18 cellular contexts compared by ENCODE assay signal in the genomic region with DNA sequence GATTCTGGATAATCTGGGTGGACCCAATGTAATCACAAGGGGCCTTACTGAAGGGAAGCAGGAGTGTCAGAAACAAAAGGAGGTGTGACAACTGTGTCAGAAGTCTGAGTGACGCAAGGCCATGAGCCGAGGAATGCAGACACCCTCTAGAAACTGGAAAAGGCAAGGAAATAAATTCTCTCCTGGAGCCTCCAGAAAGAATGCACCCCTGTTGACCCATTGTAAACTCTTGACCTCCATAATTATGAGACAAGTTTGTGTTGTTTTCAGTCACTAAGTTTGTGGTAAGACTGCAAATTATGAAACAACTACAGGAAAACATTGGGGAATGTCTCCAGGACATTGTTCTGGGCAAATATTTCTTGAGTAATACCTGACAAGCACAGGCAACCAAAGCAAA. TPM values are rescaled to one million over a fixed set of nuclear protein-coding genes. Genes with fewer than 3 reads are reported as not detected.
DNase-seq lines count a peak whose midpoint lies in the region; ATAC-seq, FAIRE-seq and TF ChIP-seq lines count a peak whose summit lies in the region.
"Had no signal": no experiment of that assay in that cellular context is flagged by ENCODE, and none has a peak within 500 bp of the region (broad histone marks: within the 10 kb centered on the region; RNA-seq: fewer than 3 reads in every experiment).

No MANE protein-coding gene starts in this region.

- H4K20me1 ChIP-seq in endothelial cell of umbilical vein (replicated peaks; ENCODE audit: control insufficient read depth, extremely low read depth, insufficient read depth, low read length): no peaks in the 10 kb centered on the region

- TF ChIP-seq CTCF in BJ (IDR thresholded peaks at IDR 0.05; ENCODE audit: insufficient read depth, low read depth, low read length) (no peak), endothelial cell of umbilical vein (IDR thresholded peaks at IDR 0.05; ENCODE audit: extremely low read depth in 1 of 2, insufficient read depth in 1 of 2, low read depth in 1 of 2, low read length in 2 of 2) (no peak), lower lobe of right lung (IDR thresholded peaks at IDR 0.05) (no peak)

- H3K4me2 ChIP-seq in endothelial cell of umbilical vein (ENCODE audit: insufficient read depth, low read length): no peak overlapping the region
- H3K4me2 ChIP-seq: hepatocyte had no signal

- H3K27me3 ChIP-seq in BJ (ENCODE audit: control insufficient read depth, insufficient read depth, low read length): no peaks in the 10 kb centered on the region
- H3K27me3 ChIP-seq in endothelial cell of umbilical vein (ENCODE audit: control insufficient read depth in 2 of 2, insufficient read depth in 2 of 2, low read length in 2 of 2): no peaks in the 10 kb centered on the region
- no peaks in the 10 kb centered on the region for H3K27me3 ChIP-seq in lower lobe of right lung (ENCODE audit: low read depth)
- H3K27me3 ChIP-seq: hepatocyte, right atrium auricular region had no signal

- no peak overlapping the region for H3K9ac ChIP-seq in endothelial cell of umbilical vein (replicated peaks; ENCODE audit: extremely low read depth, insufficient read depth, low read length)

- CTCF ChIA-PET in BJ (lab: Yijun Ruan, JAX): no interaction called here
- CTCF ChIA-PET in endothelial cell of umbilical vein (lab: Charles Lee): no interaction called here

- H3K9me1 ChIP-seq in endothelial cell of umbilical vein (replicated peaks; ENCODE audit: control insufficient read depth, extremely low read depth, insufficient read depth, low read length): no peaks in the 10 kb centered on the region

- POLR2A ChIA-PET in BJ (lab: Charles Lee) (no interaction called here), endothelial cell of umbilical vein (lab: Charles Lee) (no interaction called here)

- DNase-seq in BJ (ENCODE audit: low read depth) (peak; percentile 9), NCI-H226 (peak; percentile 12), endothelial cell of umbilical vein (ENCODE audit: low read depth, low spot score) (no peak), lower lobe of right lung (peak; percentile 57), nucleus accumbens (lab: John Stamatoyannopoulos, UW) (no peak), NCI-H128 (lab: John Stamatoyannopoulos, UW; ENCODE audit: unreplicated experiment) (no peak)
- DNase-seq in stimulated activated naive CD8-positive, alpha-beta T cell treated with anti-CD3 and anti-CD28 coated beads, Interleukin-15, Interleukin-2, amounts not matched to agents 100 U/mL and 50 U/mL, for 24 hours: no peak
- DNase-seq: activated naive CD4-positive, alpha-beta T cell treated with anti-CD3 and anti-CD28 coated beads for 36 hours; central memory CD4-positive, alpha-beta T cell; NCI-H1930; stimulated activated CD4-positive, alpha-beta T cell treated with anti-CD3 and anti-CD28 coated beads, Interleukin-1b, Interleukin-23, amount 100 ng/mL, for 48 hours; T-cell had no signal

- TF ChIP-seq POLR2A in endothelial cell of umbilical vein (IDR thresholded peaks at IDR 0.05; ENCODE audit: low read depth, low read length): no peak

- ATAC-seq in lower lobe of right lung: peak; percentile 88 to 93
- no peak for ATAC-seq in GM18519 (IDR thresholded peaks at IDR 0.05; ENCODE audit: low FRiP score, unreplicated experiment)
- no peak for ATAC-seq in stimulated activated naive CD8-positive, alpha-beta T cell treated with anti-CD3 and anti-CD28 coated beads, Interleukin-15, Interleukin-2, amounts not matched to agents 100 U/mL and 50 U/mL, for 24 hours
- ATAC-seq: left lobe of liver, T-cell had no signal

- H3K9me3 ChIP-seq in endothelial cell of umbilical vein (replicated peaks; ENCODE audit: control insufficient read depth, insufficient read depth, low read length) (no peaks in the 10 kb centered on the region), lower lobe of right lung (no peaks in the 10 kb centered on the region)
- H3K9me3 ChIP-seq: right atrium auricular region, thoracic aorta had no signal

- no peak overlapping the region for H3K27ac ChIP-seq in endothelial cell of umbilical vein (ENCODE audit: insufficient read depth, low read depth, low read length)
- peak overlapping the region; percentile 7 for H3K27ac ChIP-seq in lower lobe of right lung
- H3K27ac ChIP-seq: hepatocyte, right atrium auricular region, thoracic aorta had no signal

- intact Hi-C loops in endothelial cell of umbilical vein (cut with micrococcal nuclease): no loop called here
- intact Hi-C loops in lower lobe of right lung (cut with DNase I): no loop called here

- no peaks in the 10 kb centered on the region for H3K4me1 ChIP-seq in endothelial cell of umbilical vein (ENCODE audit: control insufficient read depth, extremely low read depth, insufficient read depth, low read length)
- peaks cover 22% of the 10 kb centered on the region for H3K4me1 ChIP-seq in lower lobe of right lung

- peak; percentile 4 for FAIRE-seq in endothelial cell of umbilical vein (lab: Jason Lieb, UNC)
- FAIRE-seq: D721Med had no signal

- no peak overlapping the region for H3K4me3 ChIP-seq in BJ (ENCODE audit: low read depth, low read length)
- H3K4me3 ChIP-seq in endothelial cell of umbilical vein (replicated peaks in 1 of 3; ENCODE audit: insufficient read depth in 1 of 3, low read depth in 1 of 3, low read length in 3 of 3): no peak overlapping the region
- H3K4me3 ChIP-seq in lower lobe of right lung: no peak overlapping the region
- H3K4me3 ChIP-seq: hepatocyte, right atrium auricular region, thoracic aorta had no signal

- BruUV-seq in endothelial cell of umbilical vein (replicated peaks; lab: Mats Ljungman, UMichigan): no TSS peak

- no peaks in the 10 kb centered on the region for H3K79me2 ChIP-seq in endothelial cell of umbilical vein (ENCODE audit: control insufficient read depth, insufficient read depth, low read length)
- H3K79me2 ChIP-seq: hepatocyte had no signal

- dilution Hi-C loops in endothelial cell of umbilical vein (cut with MboI; ENCODE audit: extremely low pct_ligation_motif_present, low sequenced_read_pairs): no loop called here

- H3K36me3 ChIP-seq in BJ (ENCODE audit: control insufficient read depth, insufficient read depth, low read length): peaks cover 10% of the 10 kb centered on the region
- H3K36me3 ChIP-seq in endothelial cell of umbilical vein (ENCODE audit: control insufficient read depth in 2 of 2, extremely low read depth in 1 of 2, insufficient read depth in 2 of 2, low read length in 2 of 2): no peaks in the 10 kb centered on the region
- no peaks in the 10 kb centered on the region for H3K36me3 ChIP-seq in lower lobe of right lung
- H3K36me3 ChIP-seq: right atrium auricular region, thoracic aorta had no signal

- H2AFZ ChIP-seq in endothelial cell of umbilical vein (ENCODE audit: low read depth, low read length): no peak overlapping the region
- H2AFZ ChIP-seq: hepatocyte had no signal

TF ChIP-seq in endothelial cell of umbilical vein, 7 proteins besides CTCF, POLR2A, EP300 and RAD21:
- no peak for TF ChIP-seq GATA2 (IDR thresholded peaks at IDR 0.05; ENCODE audit: insufficient read depth, insufficient read length, low read depth, low read length)
- TF ChIP-seq MYC (IDR thresholded peaks at IDR 0.05; ENCODE audit: low read depth, low read length): no peak
- TF ChIP-seq, protein P1, sequence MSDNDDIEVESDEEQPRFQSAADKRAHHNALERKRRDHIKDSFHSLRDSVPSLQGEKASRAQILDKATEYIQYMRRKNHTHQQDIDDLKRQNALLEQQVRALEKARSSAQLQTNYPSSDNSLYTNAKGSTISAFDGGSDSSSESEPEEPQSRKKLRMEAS (IDR thresholded peaks at IDR 0.05; ENCODE audit: insufficient read depth, insufficient read length): no peak
- no peak for TF ChIP-seq EZH2 (IDR thresholded peaks at IDR 0.05; ENCODE audit: borderline replicate concordance, low read depth, low read length, severe bottlenecking)
- no peak for TF ChIP-seq FOS (IDR thresholded peaks at IDR 0.05; ENCODE audit: borderline replicate concordance, insufficient read depth, low read length)
- no peak for TF ChIP-seq POLR2AphosphoS5 (IDR thresholded peaks at IDR 0.05; ENCODE audit: insufficient read depth, low read depth, low read length)
- TF ChIP-seq JUN (IDR thresholded peaks at IDR 0.05; ENCODE audit: borderline replicate concordance, insufficient read depth, insufficient read length, low read depth): no peak

RNA-seq across cellular contexts. Expression of gene B3GNT7, which starts 47.3 kb away (rescaled TPM):
- polyA plus RNA-seq in BJ (2011; rRNA removed): 0.06 and 0.15 TPM in 2 replicates
- polyA minus RNA-seq in BJ (2011; rRNA and poly(A)+ RNA removed): 0.09 and 0.51 TPM in 2 replicates
- total RNA-seq in endothelial cell of umbilical vein: 1.2 TPM in 2 replicates
- polyA plus RNA-seq in endothelial cell of umbilical vein: 0.27 and 0.39 TPM in 2 replicates
- polyA plus RNA-seq in endothelial cell of umbilical vein (2011; cell fraction: cytosol; rRNA removed): 0.19 and 0.27 TPM in 2 replicates
- 0.11 and 0.22 TPM in 2 replicates for polyA plus RNA-seq in endothelial cell of umbilical vein (2011; cell fraction: nucleus; rRNA removed)
- polyA plus RNA-seq in endothelial cell of umbilical vein (2012): 0.44 and 2.4 TPM in 2 replicates
- 0.04 and 0.29 TPM in 2 replicates for polyA minus RNA-seq in endothelial cell of umbilical vein
- not detected for polyA minus RNA-seq in endothelial cell of umbilical vein (2011; cell fraction: cytosol; rRNA and poly(A)+ RNA removed)
- 0.19 and 0.53 TPM in 2 replicates for polyA minus RNA-seq in endothelial cell of umbilical vein (2011; cell fraction: nucleus; rRNA and poly(A)+ RNA removed)
- total RNA-seq in lower lobe of right lung: 80.0 TPM
- total RNA-seq: activated naive CD4-positive, alpha-beta T cell treated with anti-CD3 and anti-CD28 coated beads for 36 hours had no signal

Comparison
In these comparisons a context has a peak if more than half of its experiments do, and no peak if none do; other contexts are left out.
1. DNase-seq: peak in BJ (single experiment), NCI-H226 (single experiment) and lower lobe of right lung (single experiment); none in endothelial cell of umbilical vein (single experiment), stimulated activated naive CD8-positive, alpha-beta T cell treated with anti-CD3 and anti-CD28 coated beads, Interleukin-15, Interleukin-2, amounts not matched to agents 100 U/mL and 50 U/mL, for 24 hours (single experiment), nucleus accumbens (0 of 56) and NCI-H128 (single experiment).
2. ATAC-seq: peak in lower lobe of right lung (2 of 2); none in GM18519 (single experiment) and stimulated activated naive CD8-positive, alpha-beta T cell treated with anti-CD3 and anti-CD28 coated beads, Interleukin-15, Interleukin-2, amounts not matched to agents 100 U/mL and 50 U/mL, for 24 hours (single experiment).
3. RNA of gene B3GNT7, which starts 47.3 kb away (total RNA-seq): 80.0 TPM in lower lobe of right lung (single experiment); 1.2 TPM in endothelial cell of umbilical vein; every median in the first group is over 10 times any median in the second.